31 cellular contexts compared by ENCODE assay signal in the genomic region with DNA sequence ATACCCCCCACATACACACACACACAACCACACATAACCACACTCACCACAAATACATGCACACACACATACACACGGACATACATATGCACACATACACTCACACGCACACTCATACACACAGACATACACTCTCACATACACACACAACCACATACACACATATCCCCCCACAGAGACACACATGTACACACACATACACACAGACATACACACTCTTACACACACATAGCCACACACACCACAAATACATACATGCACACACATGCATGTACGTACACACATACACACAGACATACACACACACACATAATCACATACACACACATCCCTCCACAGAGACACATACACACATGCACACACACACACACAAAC. TPM values are rescaled to one million over a fixed set of nuclear protein-coding genes. Genes with fewer than 3 reads are reported as not detected.
"Had no signal": no experiment of that assay in that cellular context is flagged by ENCODE, and none has a peak within 500 bp of the region (broad histone marks: within the 10 kb centered on the region; RNA-seq: fewer than 3 reads in every experiment).

No MANE protein-coding gene starts in this region.

- H3K27ac ChIP-seq: body of pancreas, cardiac muscle cell had no signal

- H3K4me3 ChIP-seq: body of pancreas, cardiac muscle cell, MG63 had no signal

- H3K4me1 ChIP-seq: body of pancreas had no signal

- H3K4me1 Mint-ChIP-seq: activated naive CD4-positive, alpha-beta T cell treated with anti-CD3 and anti-CD28 coated beads, Interleukin-2, amount 50 U/mL, for 24 hours had no signal

- H3K36me3 Mint-ChIP-seq: activated naive CD4-positive, alpha-beta T cell treated with anti-CD3 and anti-CD28 coated beads, Interleukin-2, amount 50 U/mL, for 24 hours; WTC11 had no signal

- H3K27me3 ChIP-seq: body of pancreas, cardiac muscle cell, MG63 had no signal

- H3K9me3 ChIP-seq: body of pancreas, MG63 had no signal

- H3K36me3 ChIP-seq: cardiac muscle cell, MG63 had no signal

- H3K4me3 Mint-ChIP-seq: activated CD8-positive, alpha-beta T cell treated with anti-CD3 and anti-CD28 coated beads, Interleukin-2, amount 10 ng/mL, durations not matched to agents 7 days and 5 days; activated naive CD4-positive, alpha-beta T cell treated with anti-CD3 and anti-CD28 coated beads, Interleukin-2, amount 50 U/mL, for 24 hours; activated T-helper 1 cell treated with anti-CD3 and anti-CD28 coated beads, Interleukin-12 subunit alpha, Interleukin-12 subunit beta, Interleukin-2, Interleukin-4 antibody, amounts not matched to agents 30 ng/mL and 10 ng/mL and 1 ng/mL, durations not matched to agents 14 hours and 24 hours and 36 hours; T-helper 17 cell; WTC11 had no signal

- DNase-seq: activated CD4-positive, alpha-beta T cell treated with anti-CD3 and anti-CD28 coated beads for 48 hours; activated CD4-positive, alpha-beta T cell treated with anti-CD3 and anti-CD28 coated beads, Interleukin-2, amount 50 U/mL, for 4 hours; activated CD4-positive, CD25-positive, alpha-beta regulatory T cell treated with anti-CD3 and anti-CD28 coated beads, Interleukin-2, amount 50 U/mL, for 72 hours; activated CD8-positive, alpha-beta memory T cell treated with anti-CD3 and anti-CD28 coated beads, Interleukin-2, amount 50 U/mL, for 48 hours; activated CD8-positive, alpha-beta T cell treated with anti-CD3 and anti-CD28 coated beads, Interleukin-2, amount 10 ng/mL, durations not matched to agents 7 days and 5 days; activated effector memory CD4-positive, alpha-beta T cell treated with Interleukin-2 at 50 U/mL for 16 hours; activated naive CD4-positive, alpha-beta T cell; activated T-cell treated with anti-CD3 and anti-CD28 coated beads, Interleukin-2, amount 50 U/mL, for 1 hour; aorta; body of pancreas; MG63; MV-4-11; NCI-H1092 treated with DMSO at 0.1 percent for 48 hours; NCI-H1417 treated with DMSO at 0.1 percent for 48 hours; NCI-H1694; NCI-H2029; NCI-H2107; NCI-H2171 treated with DMSO at 0.1 percent for 48 hours; NCI-H226; NCI-H526; NCI-H774; SIG-M5; T-helper 17 cell; T-helper 9 cell had no signal

- H3K27ac Mint-ChIP-seq: activated CD8-positive, alpha-beta T cell treated with anti-CD3 and anti-CD28 coated beads, Interleukin-2, amount 10 ng/mL, durations not matched to agents 7 days and 5 days; activated naive CD4-positive, alpha-beta T cell treated with anti-CD3 and anti-CD28 coated beads, Interleukin-2, amount 50 U/mL, for 24 hours; activated T-helper 1 cell treated with anti-CD3 and anti-CD28 coated beads, Interleukin-12 subunit alpha, Interleukin-12 subunit beta, Interleukin-2, Interleukin-4 antibody, amounts not matched to agents 30 ng/mL and 10 ng/mL and 1 ng/mL, durations not matched to agents 14 hours and 24 hours and 36 hours; T-helper 17 cell; WTC11 had no signal

- ATAC-seq: activated CD8-positive, alpha-beta T cell treated with anti-CD3 and anti-CD28 coated beads, Interleukin-2, amount 10 ng/mL, durations not matched to agents 7 days and 5 days; body of pancreas; T-helper 17 cell; WTC11 had no signal

- H3K9me3 Mint-ChIP-seq: activated naive CD4-positive, alpha-beta T cell treated with anti-CD3 and anti-CD28 coated beads, Interleukin-2, amount 50 U/mL, for 24 hours; activated T-helper 1 cell treated with anti-CD3 and anti-CD28 coated beads, Interleukin-12 subunit alpha, Interleukin-12 subunit beta, Interleukin-2, Interleukin-4 antibody, amounts not matched to agents 30 ng/mL and 10 ng/mL and 1 ng/mL, durations not matched to agents 14 hours and 24 hours and 36 hours; WTC11 had no signal

RNA-seq across cellular contexts. Expression of a gene that starts 25.5 kb away (rescaled TPM):
- total RNA-seq: activated CD8-positive, alpha-beta T cell treated with anti-CD3 and anti-CD28 coated beads, Interleukin-2, amount 10 ng/mL, durations not matched to agents 7 days and 5 days; activated T-helper 1 cell treated with anti-CD3 and anti-CD28 coated beads, Interleukin-12 subunit alpha, Interleukin-12 subunit beta, Interleukin-2, Interleukin-4 antibody, amounts not matched to agents 30 ng/mL and 10 ng/mL and 1 ng/mL, durations not matched to agents 14 hours and 24 hours and 36 hours; cardiac muscle cell; NCI-H460; OCI-LY7; RPMI7951; T-helper 17 cell had no signal
- polyA plus RNA-seq: cardiac muscle cell had no signal

RNA-seq across cellular contexts. Expression of a gene that starts 32.1 kb away (rescaled TPM):
- total RNA-seq: activated CD8-positive, alpha-beta T cell treated with anti-CD3 and anti-CD28 coated beads, Interleukin-2, amount 10 ng/mL, durations not matched to agents 7 days and 5 days; activated T-helper 1 cell treated with anti-CD3 and anti-CD28 coated beads, Interleukin-12 subunit alpha, Interleukin-12 subunit beta, Interleukin-2, Interleukin-4 antibody, amounts not matched to agents 30 ng/mL and 10 ng/mL and 1 ng/mL, durations not matched to agents 14 hours and 24 hours and 36 hours had no signal

RNA-seq across cellular contexts. Expression of a gene that starts 35.1 kb away (rescaled TPM):
- total RNA-seq: activated CD8-positive, alpha-beta T cell treated with anti-CD3 and anti-CD28 coated beads, Interleukin-2, amount 10 ng/mL, durations not matched to agents 7 days and 5 days; activated T-helper 1 cell treated with anti-CD3 and anti-CD28 coated beads, Interleukin-12 subunit alpha, Interleukin-12 subunit beta, Interleukin-2, Interleukin-4 antibody, amounts not matched to agents 30 ng/mL and 10 ng/mL and 1 ng/mL, durations not matched to agents 14 hours and 24 hours and 36 hours; cardiac muscle cell; NCI-H460; OCI-LY7; RPMI7951; T-helper 17 cell had no signal
- polyA plus RNA-seq: cardiac muscle cell had no signal

RNA-seq across cellular contexts. Expression of a gene that starts 42.1 kb away (rescaled TPM):
- total RNA-seq: activated CD8-positive, alpha-beta T cell treated with anti-CD3 and anti-CD28 coated beads, Interleukin-2, amount 10 ng/mL, durations not matched to agents 7 days and 5 days; activated T-helper 1 cell treated with anti-CD3 and anti-CD28 coated beads, Interleukin-12 subunit alpha, Interleukin-12 subunit beta, Interleukin-2, Interleukin-4 antibody, amounts not matched to agents 30 ng/mL and 10 ng/mL and 1 ng/mL, durations not matched to agents 14 hours and 24 hours and 36 hours; cardiac muscle cell; NCI-H460; OCI-LY7; RPMI7951; T-helper 17 cell had no signal
- polyA plus RNA-seq: cardiac muscle cell had no signal
